In the genomic region with DNA sequence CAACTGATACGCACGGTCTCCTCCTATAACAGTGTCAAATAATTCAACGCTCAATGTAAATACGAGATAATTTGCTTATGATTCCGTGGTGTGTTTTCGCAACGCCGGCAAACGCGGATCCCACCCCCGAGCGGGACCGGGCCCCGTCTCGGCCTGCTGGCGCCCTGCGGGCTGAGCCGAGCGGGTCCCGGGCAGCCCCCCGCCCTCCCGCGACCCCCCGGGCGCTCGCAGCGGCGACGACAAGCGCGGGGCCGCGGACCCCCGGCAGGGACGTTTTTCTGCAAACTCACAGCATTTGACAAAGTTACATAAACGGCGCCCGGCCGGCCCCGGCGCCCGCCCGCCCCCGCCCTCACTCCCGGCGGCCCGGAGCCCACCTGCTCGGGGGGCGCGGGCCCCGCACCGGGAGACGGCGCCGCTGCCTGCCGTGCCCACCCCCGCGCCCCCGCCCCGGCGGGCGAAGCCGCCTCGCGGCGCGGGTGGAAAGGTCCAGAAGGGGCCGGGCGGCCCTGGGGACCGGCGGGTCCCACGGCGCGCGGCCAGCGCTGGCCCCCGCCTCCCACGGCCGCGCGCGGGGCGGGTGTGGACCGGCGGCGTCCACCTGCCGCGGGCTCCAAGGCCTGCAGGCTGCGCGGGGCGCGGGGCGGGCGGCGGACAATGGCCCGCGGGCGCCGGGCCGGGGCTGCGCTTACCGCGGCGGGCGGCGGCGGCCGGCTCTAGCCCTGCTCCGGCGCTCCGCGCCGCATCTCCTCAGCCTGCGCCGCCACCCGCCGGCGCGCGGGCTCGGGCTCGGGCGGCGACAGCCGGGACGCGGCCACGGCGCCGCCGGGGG, we compare ENCODE assay signal across 8 cellular contexts. TPM values are rescaled to one million over a fixed set of nuclear protein-coding genes. Genes with fewer than 3 reads are reported as not detected.
DNase-seq lines count a peak whose midpoint lies in the region; ATAC-seq and TF ChIP-seq lines count a peak whose summit lies in the region.

No MANE protein-coding gene starts in this region.

- H3K36me3 ChIP-seq in gastroesophageal sphincter, result no peaks in the 10 kb centered on the region

- DNase-seq in EL (peak; percentile 19), retinal pigment epithelial cell (ENCODE audit: low read depth) (no peak), GM13977 (ENCODE audit: low spot score) (no peak), COR-L47 (lab: John Stamatoyannopoulos, UW) (no peak), ecto neural progenitor cell (ENCODE audit: low spot score) (no peak)
- peak; percentile 28 to 33 for DNase-seq in activated CD4-positive, alpha-beta T cell treated with anti-CD3 and anti-CD28 coated beads, Interleukin-2, amount 50 U/mL, for 48 hours

- no peaks in the 10 kb centered on the region for H3K27me3 ChIP-seq in gastroesophageal sphincter

- no peak for TF ChIP-seq POLR2A in gastroesophageal sphincter (IDR thresholded peaks at IDR 0.05)

- ATAC-seq in HG02852 (IDR thresholded peaks at IDR 0.05; ENCODE audit: unreplicated experiment) (peak; percentile 8), gastroesophageal sphincter (peak; percentile 6)

- no peak for TF ChIP-seq CTCF in gastroesophageal sphincter (IDR thresholded peaks at IDR 0.05)
- TF ChIP-seq CTCF in retinal pigment epithelial cell (conservative IDR thresholded peaks at IDR 0.05; ENCODE audit: low read depth, low read length), result no peak
- no peak for TF ChIP-seq CTCF in GM13977 (IDR thresholded peaks at IDR 0.05; ENCODE audit: extremely low read depth, insufficient read depth, missing control alignments)

- H3K9me3 ChIP-seq in gastroesophageal sphincter, result no peaks in the 10 kb centered on the region

- peak overlapping the region; percentile 47 to 99 (median 92) for H3K27ac ChIP-seq in gastroesophageal sphincter

- in situ Hi-C loops in GM13977 (cut with MboI; ENCODE audit: low pct_unique_long_range_greater_than_20kb, low sequenced_read_pairs, unreplicated experiment), result no loop called here

- no peak for TF ChIP-seq EP300 in gastroesophageal sphincter (IDR thresholded peaks at IDR 0.05)

- H3K4me1 ChIP-seq in gastroesophageal sphincter, result peaks cover 0 to 55% (median 7%) of the 10 kb centered on the region in 3 donors

- 0% methylated on average over 3 to 6 of the region's 131 CpGs for WGBS in gastroesophageal sphincter (ENCODE audit: low coverage in 1 of 2), 2 donors

- H3K4me3 ChIP-seq in gastroesophageal sphincter, result peak overlapping the region; percentile 69 to 77
- peak overlapping the region; percentile 64 for H3K4me3 ChIP-seq in retinal pigment epithelial cell (ENCODE audit: low read length)

RNA-seq across cellular contexts. Expression of gene HDAC4, which starts 0.6 kb away (rescaled TPM):
- 100 to 1,000 TPM in 1 of 4 donors, 10 to 100 TPM in 3; 41.3 to 104 (median 85.8) TPM for total RNA-seq in gastroesophageal sphincter

Comparison
In these comparisons a context has a peak if more than half of its experiments do, and no peak if none do; other contexts are left out.
1. DNase-seq: peak in EL (single experiment) and activated CD4-positive, alpha-beta T cell treated with anti-CD3 and anti-CD28 coated beads, Interleukin-2, amount 50 U/mL, for 48 hours (2 of 2); none in retinal pigment epithelial cell (single experiment), GM13977 (single experiment), COR-L47 (single experiment) and ecto neural progenitor cell (single experiment).